In the genomic region with DNA sequence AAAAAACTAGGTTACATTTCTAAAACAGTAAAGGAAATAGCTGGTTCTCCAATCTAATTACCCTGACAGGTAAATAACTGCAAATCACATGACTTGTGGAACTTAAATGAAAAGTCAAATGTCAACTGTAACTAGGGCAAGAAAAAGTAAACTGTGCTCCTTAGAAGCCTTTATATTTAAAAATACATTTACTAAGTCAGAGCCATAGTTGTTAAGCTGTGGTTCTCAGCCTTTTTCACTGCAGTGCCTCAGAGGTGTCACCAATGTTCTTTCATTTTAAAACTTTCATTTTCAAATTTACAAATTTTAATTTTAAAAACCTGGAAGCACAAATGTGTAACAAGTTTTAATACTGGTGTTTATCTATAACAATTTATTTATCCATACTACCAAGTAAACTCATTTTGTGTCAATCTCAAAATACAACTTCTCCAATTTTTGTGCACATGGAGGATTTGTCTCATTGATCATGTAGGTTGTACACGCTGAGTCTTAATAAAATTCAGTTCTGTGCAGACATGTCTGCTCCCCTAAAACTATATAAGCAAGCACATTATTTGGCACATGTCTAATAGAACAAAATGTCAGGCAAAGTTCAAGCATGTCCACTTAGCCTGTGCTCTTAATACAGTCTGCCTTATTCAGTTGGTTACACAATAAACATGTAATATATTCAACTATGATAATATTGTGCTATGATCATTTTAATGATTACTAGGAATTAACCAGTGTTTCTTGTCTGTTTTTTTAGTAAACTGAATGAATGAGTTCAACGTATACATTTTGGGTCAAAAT, we compare ENCODE assay signal across 14 cellular contexts.
"Had no signal": no experiment of that assay in that cellular context is flagged by ENCODE, and none has a peak within 500 bp of the region (broad histone marks: within the 10 kb centered on the region; RNA-seq: fewer than 3 reads in every experiment).

No MANE protein-coding gene starts in this region.

- H3K36me3 ChIP-seq: esophagus muscularis mucosa, ovary, thoracic aorta, upper lobe of right lung, WERI-Rb-1 had no signal

- DNase-seq: amygdala; body of pancreas; central memory CD4-positive, alpha-beta T cell; hypothalamus; ovary; T-helper 1 cell; upper lobe of right lung; WERI-Rb-1 had no signal

- H3K27me3 Mint-ChIP-seq: activated naive CD4-positive, alpha-beta T cell treated with anti-CD3 and anti-CD28 coated beads, Interleukin-2, amount 50 U/mL, for 24 hours had no signal

- H3K27me3 ChIP-seq: body of pancreas, esophagus muscularis mucosa, ovary, upper lobe of right lung had no signal

- H3K4me3 ChIP-seq: body of pancreas, coronary artery, esophagus muscularis mucosa, ovary, thoracic aorta, upper lobe of right lung had no signal

- H3K27ac Mint-ChIP-seq: activated naive CD4-positive, alpha-beta T cell treated with anti-CD3 and anti-CD28 coated beads, Interleukin-2, amount 50 U/mL, for 24 hours; stimulated activated effector memory CD8-positive, alpha-beta T cell treated with anti-CD3 and anti-CD28 coated beads, Interleukin-12 subunit alpha, Interleukin-12 subunit beta, amount 100 ng/mL, for 72 hours had no signal

- H3K4me3 Mint-ChIP-seq: activated naive CD4-positive, alpha-beta T cell treated with anti-CD3 and anti-CD28 coated beads, Interleukin-2, amount 50 U/mL, for 24 hours; stimulated activated effector memory CD8-positive, alpha-beta T cell treated with anti-CD3 and anti-CD28 coated beads, Interleukin-12 subunit alpha, Interleukin-12 subunit beta, amount 100 ng/mL, for 72 hours had no signal

- H3K9me3 Mint-ChIP-seq: activated naive CD4-positive, alpha-beta T cell treated with anti-CD3 and anti-CD28 coated beads, Interleukin-2, amount 50 U/mL, for 24 hours; stimulated activated effector memory CD8-positive, alpha-beta T cell treated with anti-CD3 and anti-CD28 coated beads, Interleukin-12 subunit alpha, Interleukin-12 subunit beta, amount 100 ng/mL, for 72 hours had no signal

- H3K36me3 Mint-ChIP-seq: activated naive CD4-positive, alpha-beta T cell treated with anti-CD3 and anti-CD28 coated beads, Interleukin-2, amount 50 U/mL, for 24 hours; stimulated activated effector memory CD8-positive, alpha-beta T cell treated with anti-CD3 and anti-CD28 coated beads, Interleukin-12 subunit alpha, Interleukin-12 subunit beta, amount 100 ng/mL, for 72 hours had no signal

- H3K9me3 ChIP-seq: body of pancreas, esophagus muscularis mucosa, ovary, thoracic aorta, upper lobe of right lung had no signal

- H3K27ac ChIP-seq: body of pancreas, coronary artery, esophagus muscularis mucosa, ovary, thoracic aorta, upper lobe of right lung, WERI-Rb-1 had no signal

- ATAC-seq: body of pancreas; SK-N-SH treated with all-trans-retinoic acid at 6 μM for 48 hours; stimulated activated effector memory CD8-positive, alpha-beta T cell treated with anti-CD3 and anti-CD28 coated beads, Interleukin-12 subunit alpha, Interleukin-12 subunit beta, amount 100 ng/mL, for 72 hours; upper lobe of right lung had no signal
